In genomic region chr19:4640247-4641000, GRCh38 we compare ENCODE assay signal across 8 cellular contexts. TPM values are rescaled to one million over a fixed set of nuclear protein-coding genes. Genes with fewer than 3 reads are reported as not detected.
A peak's percentile ranks its signal among the peaks of the same experiment; 100 is the strongest.
DNase-seq lines count a peak whose midpoint lies in the region; ATAC-seq and TF ChIP-seq lines count a peak whose summit lies in the region.

No MANE protein-coding gene starts in this region.

- peak overlapping the region; percentile 95 for H3K4me3 Mint-ChIP-seq in MCF 10A (ENCODE audit: unreplicated experiment)

- H3K79me2 ChIP-seq in ACC112 (ENCODE audit: control insufficient read depth, insufficient read depth, low read length, unreplicated experiment): no peaks in the 10 kb centered on the region

- H3K4me1 ChIP-seq in ACC112 (ENCODE audit: control insufficient read depth, insufficient read depth, low read length, unreplicated experiment): no peaks in the 10 kb centered on the region

- H3K36me3 Mint-ChIP-seq in MCF 10A (ENCODE audit: insufficient read depth, unreplicated experiment): no peaks in the 10 kb centered on the region

- H3K27ac ChIP-seq in ACC112 (ENCODE audit: low read depth, low read length): no peak overlapping the region

- CTCF ChIA-PET in MCF 10A (lab: Yijun Ruan, JAX): no interaction called here

- H3K9me3 Mint-ChIP-seq in MCF 10A (ENCODE audit: unreplicated experiment): no peaks in the 10 kb centered on the region

- no peaks in the 10 kb centered on the region for H3K27me3 Mint-ChIP-seq in MCF 10A (ENCODE audit: insufficient read depth, unreplicated experiment)

- TF ChIP-seq CTCF in HFF-Myc (IDR thresholded peaks at IDR 0.05; ENCODE audit: low read depth, low read length, missing control alignments) (no peak), MCF 10A (IDR thresholded peaks at IDR 0.05; ENCODE audit: unreplicated experiment) (no peak), GM13976 (IDR thresholded peaks at IDR 0.05; ENCODE audit: borderline replicate concordance, control extremely low read depth, extremely low read depth, insufficient read depth, missing control alignments) (no peak)

- intact Hi-C loops in MCF 10A (cut with micrococcal nuclease): no loop called here

- DNase-seq in HFF-Myc (ENCODE audit: extremely low read depth, low read depth) (no peak), MCF 10A (ENCODE audit: unreplicated experiment) (no peak), mucosa of gallbladder (ENCODE audit: low spot score) (peak; percentile 24), hepatic stellate cell (ENCODE audit: low spot score) (no peak), GM13976 (ENCODE audit: low spot score) (no peak), SW480 (ENCODE audit: low spot score) (no peak)

- peaks cover 5% of the 10 kb centered on the region for H3K4me1 Mint-ChIP-seq in MCF 10A (ENCODE audit: insufficient read depth, unreplicated experiment)

- H3K4me3 ChIP-seq in ACC112 (ENCODE audit: low read depth, low read length) (peak overlapping the region; percentile 86), HFF-Myc (replicated peaks; ENCODE audit: low read depth, low read length) (peak overlapping the region; percentile 72)

- POLR2A ChIA-PET in MCF 10A (lab: Yijun Ruan, JAX): interaction anchor here (0.6 kb wide), 1 partner anchor 43 kb away, joined by 3 read pairs; no protein-coding TSS in a partner anchor

- no peaks in the 10 kb centered on the region for H3K27me3 ChIP-seq in ACC112 (ENCODE audit: insufficient read depth, low read length)

- no peak overlapping the region for H2AFZ ChIP-seq in ACC112 (ENCODE audit: low read length, unreplicated experiment)

- H3K36me3 ChIP-seq in ACC112 (ENCODE audit: insufficient read depth, low read length): no peaks in the 10 kb centered on the region

- no TSS peak for BruUV-seq in MCF 10A (replicated peaks; lab: Mats Ljungman, UMichigan)

- no peak overlapping the region for H3K27ac Mint-ChIP-seq in MCF 10A (ENCODE audit: low read depth, unreplicated experiment)

- no peak for ATAC-seq in GM18520 (IDR thresholded peaks at IDR 0.05; ENCODE audit: unreplicated experiment)

- in situ Hi-C loops in GM13976 (cut with MboI; ENCODE audit: low sequenced_read_pairs, unreplicated experiment): no loop called here

RNA-seq across cellular contexts. Expression of gene TNFAIP8L1, which starts 1.1 kb away (rescaled TPM):
- total RNA-seq in MCF 10A (2022): 2.7 and 3.6 TPM in 2 replicates
- total RNA-seq in mucosa of gallbladder: 7.3 TPM

RNA-seq across cellular contexts. Expression of gene MYDGF, which starts 29.7 kb away (rescaled TPM):
- total RNA-seq in MCF 10A (2022) (188 and 231 TPM in 2 replicates), mucosa of gallbladder (77.4 TPM)
